ENCODE assay signal across 17 cellular contexts in the genomic region with DNA sequence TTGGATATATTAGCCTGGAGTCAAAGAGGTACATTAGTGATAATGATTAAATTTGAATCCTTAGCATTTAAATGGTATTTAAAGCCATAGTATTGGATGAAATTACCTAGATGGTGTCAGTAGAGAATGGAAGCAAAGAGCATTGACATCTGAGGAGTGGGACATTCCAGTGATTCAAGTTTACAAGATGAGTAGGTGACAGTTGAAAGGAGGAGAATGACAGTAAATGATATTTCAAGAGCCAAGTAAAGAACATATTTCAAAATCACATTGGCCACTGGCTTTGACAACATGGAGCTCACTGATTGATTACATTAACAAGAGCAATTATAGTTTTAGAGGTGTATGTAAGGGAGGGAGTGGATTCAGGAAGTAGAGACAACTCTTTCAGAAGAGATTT.
DNase-seq lines count a peak whose midpoint lies in the region; ATAC-seq lines count a peak whose summit lies in the region.
"Had no signal": no experiment of that assay in that cellular context is flagged by ENCODE, and none has a peak within 500 bp of the region (broad histone marks: within the 10 kb centered on the region; RNA-seq: fewer than 3 reads in every experiment).

No MANE protein-coding gene starts in this region.

- no peak overlapping the region for H2BK5ac ChIP-seq in trophoblast cell (ENCODE audit: low read depth, low read length, poor library complexity)

- no peak overlapping the region for H3K23ac ChIP-seq in trophoblast cell (ENCODE audit: low read length)

- no peak overlapping the region for H2BK12ac ChIP-seq in trophoblast cell (ENCODE audit: low read length)

- intact Hi-C loops in activated CD4-positive, alpha-beta T cell treated with anti-CD3 and anti-CD28 coated beads, Interleukin-2, amount 10 ng/mL, durations not matched to agents 24 days and 14 days (cut with micrococcal nuclease), result no loop called here
- intact Hi-C loops in activated T-helper 2 cell treated with anti-CD3 and anti-CD28 coated beads, Interferon-gamma antibody, Interleukin-2, Interleukin-4, amounts not matched to agents 10 μg/mL and 5 μg/mL and 100 μg/mL, durations not matched to agents 14 hours and 24 hours and 36 hours (cut with micrococcal nuclease), result no loop called here

- H3K18ac ChIP-seq in trophoblast cell (ENCODE audit: low read length), result no peak overlapping the region

- no peak overlapping the region for H3K4me3 ChIP-seq in trophoblast cell (ENCODE audit: low read depth, low read length)
- H3K4me3 ChIP-seq: GM23248 had no signal

- H4K91ac ChIP-seq in trophoblast cell (ENCODE audit: low read depth, low read length), result no peak overlapping the region

- H3K4ac ChIP-seq in trophoblast cell (ENCODE audit: low read depth, low read length), result no peak overlapping the region

- no peak for ATAC-seq in stimulated activated naive CD8-positive, alpha-beta T cell treated with anti-CD3 and anti-CD28 coated beads, Interleukin-15, amount 100 ng/mL, for 72 hours
- no peak for ATAC-seq in esophagus mucosa

- no peaks in the 10 kb centered on the region for H3K4me1 ChIP-seq in trophoblast cell (ENCODE audit: control insufficient read depth in 1 of 2, insufficient read depth in 2 of 2, low read length in 2 of 2)

- peak overlapping the region; percentile 9 for H3K27ac Mint-ChIP-seq in activated CD4-positive, alpha-beta T cell treated with anti-CD3 and anti-CD28 coated beads, Interleukin-2, amount 10 ng/mL, durations not matched to agents 24 days and 14 days
- H3K27ac Mint-ChIP-seq in stimulated activated naive CD8-positive, alpha-beta T cell treated with anti-CD3 and anti-CD28 coated beads, Interleukin-15, Interleukin-2, amounts not matched to agents 100 ng/mL and 50 ng/mL, for 24 hours, result peak overlapping the region; percentile 1
- peak overlapping the region in 1 of 2 donors; percentile 8 for H3K27ac Mint-ChIP-seq in stimulated activated naive CD8-positive, alpha-beta T cell treated with anti-CD3 and anti-CD28 coated beads, Interleukin-15, amount 100 ng/mL, for 72 hours
- peak overlapping the region; percentile 30 for H3K27ac Mint-ChIP-seq in activated T-helper 2 cell treated with anti-CD3 and anti-CD28 coated beads, Interferon-gamma antibody, Interleukin-2, Interleukin-4, amounts not matched to agents 10 μg/mL and 5 μg/mL and 100 μg/mL, durations not matched to agents 14 hours and 24 hours and 36 hours
- H3K27ac Mint-ChIP-seq: CD4-positive, alpha-beta memory T cell had no signal

- H3K27me3 Mint-ChIP-seq in activated CD4-positive, alpha-beta T cell treated with anti-CD3 and anti-CD28 coated beads, Interleukin-2, amount 10 ng/mL, durations not matched to agents 24 days and 14 days, result no peaks in the 10 kb centered on the region
- H3K27me3 Mint-ChIP-seq in stimulated activated naive CD8-positive, alpha-beta T cell treated with anti-CD3 and anti-CD28 coated beads, Interleukin-15, Interleukin-2, amounts not matched to agents 100 ng/mL and 50 ng/mL, for 24 hours, result no peaks in the 10 kb centered on the region
- H3K27me3 Mint-ChIP-seq in stimulated activated naive CD8-positive, alpha-beta T cell treated with anti-CD3 and anti-CD28 coated beads, Interleukin-15, amount 100 ng/mL, for 72 hours, result peaks cover 4% of the 10 kb centered on the region
- peaks cover under 1% of the 10 kb centered on the region for H3K27me3 Mint-ChIP-seq in activated T-helper 2 cell treated with anti-CD3 and anti-CD28 coated beads, Interferon-gamma antibody, Interleukin-2, Interleukin-4, amounts not matched to agents 10 μg/mL and 5 μg/mL and 100 μg/mL, durations not matched to agents 14 hours and 24 hours and 36 hours (ENCODE audit: low read depth)
- H3K27me3 Mint-ChIP-seq: CD4-positive, alpha-beta memory T cell had no signal

- no peaks in the 10 kb centered on the region for H3K27me3 ChIP-seq in trophoblast cell (ENCODE audit: insufficient read depth, low read length)

- no peak overlapping the region for H4K8ac ChIP-seq in trophoblast cell (ENCODE audit: low read depth, low read length)

- no peak overlapping the region for H3K9ac ChIP-seq in trophoblast cell (ENCODE audit: low read length)
- H3K9ac ChIP-seq: GM23248 had no signal

- no peaks in the 10 kb centered on the region for H3K36me3 ChIP-seq in trophoblast cell (ENCODE audit: control insufficient read depth in 1 of 2, insufficient read depth in 2 of 2, low read length in 2 of 2)

- H3K79me2 ChIP-seq in trophoblast cell (ENCODE audit: control insufficient read depth, insufficient read depth, low read length, poor library complexity), result no peaks in the 10 kb centered on the region

- no peak overlapping the region for H2AFZ ChIP-seq in trophoblast cell (ENCODE audit: insufficient read depth, low read length, poor library complexity)
- H2AFZ ChIP-seq: GM23248 had no signal

- H3K9me3 Mint-ChIP-seq in activated CD4-positive, alpha-beta T cell treated with anti-CD3 and anti-CD28 coated beads, Interleukin-2, amount 10 ng/mL, durations not matched to agents 24 days and 14 days, result peaks cover 1% of the 10 kb centered on the region
- no peaks in the 10 kb centered on the region for H3K9me3 Mint-ChIP-seq in stimulated activated naive CD8-positive, alpha-beta T cell treated with anti-CD3 and anti-CD28 coated beads, Interleukin-15, Interleukin-2, amounts not matched to agents 100 ng/mL and 50 ng/mL, for 24 hours
- H3K9me3 Mint-ChIP-seq in stimulated activated naive CD8-positive, alpha-beta T cell treated with anti-CD3 and anti-CD28 coated beads, Interleukin-15, amount 100 ng/mL, for 72 hours, result no peaks in the 10 kb centered on the region
- H3K9me3 Mint-ChIP-seq in activated T-helper 2 cell treated with anti-CD3 and anti-CD28 coated beads, Interferon-gamma antibody, Interleukin-2, Interleukin-4, amounts not matched to agents 10 μg/mL and 5 μg/mL and 100 μg/mL, durations not matched to agents 14 hours and 24 hours and 36 hours, result peaks cover 5% of the 10 kb centered on the region

- no peaks in the 10 kb centered on the region for H3K9me3 ChIP-seq in trophoblast cell (ENCODE audit: insufficient read depth, low read depth, low read length)

- H3K4me1 Mint-ChIP-seq in activated CD4-positive, alpha-beta T cell treated with anti-CD3 and anti-CD28 coated beads, Interleukin-2, amount 10 ng/mL, durations not matched to agents 24 days and 14 days, result peaks cover 8% of the 10 kb centered on the region
- H3K4me1 Mint-ChIP-seq in stimulated activated naive CD8-positive, alpha-beta T cell treated with anti-CD3 and anti-CD28 coated beads, Interleukin-15, Interleukin-2, amounts not matched to agents 100 ng/mL and 50 ng/mL, for 24 hours (ENCODE audit: low read depth), result peaks cover 26% of the 10 kb centered on the region
- peaks cover 23% of the 10 kb centered on the region for H3K4me1 Mint-ChIP-seq in stimulated activated naive CD8-positive, alpha-beta T cell treated with anti-CD3 and anti-CD28 coated beads, Interleukin-15, amount 100 ng/mL, for 72 hours
- H3K4me1 Mint-ChIP-seq in activated T-helper 2 cell treated with anti-CD3 and anti-CD28 coated beads, Interferon-gamma antibody, Interleukin-2, Interleukin-4, amounts not matched to agents 10 μg/mL and 5 μg/mL and 100 μg/mL, durations not matched to agents 14 hours and 24 hours and 36 hours (ENCODE audit: low read depth), result peaks cover 17% of the 10 kb centered on the region
- H3K4me1 Mint-ChIP-seq: CD4-positive, alpha-beta memory T cell had no signal

- no peak overlapping the region for H3K4me2 ChIP-seq in trophoblast cell (ENCODE audit: low read length)

- H3K27ac ChIP-seq in trophoblast cell (ENCODE audit: low read depth, low read length), result no peak overlapping the region
- H3K27ac ChIP-seq: GM23248 had no signal

- DNase-seq in activated CD4-positive, alpha-beta T cell treated with anti-CD3 and anti-CD28 coated beads, Interleukin-2, amount 10 ng/mL, durations not matched to agents 24 days and 14 days, result no peak
- no peak for DNase-seq in activated CD4-positive, alpha-beta T cell treated with anti-CD3 and anti-CD28 coated beads for 1 hour
- no peak for DNase-seq in stimulated activated naive CD8-positive, alpha-beta T cell treated with anti-CD3 and anti-CD28 coated beads, Interleukin-15, amount 100 ng/mL, for 72 hours
- DNase-seq in activated T-helper 2 cell treated with anti-CD3 and anti-CD28 coated beads, Interferon-gamma antibody, Interleukin-2, Interleukin-4, amounts not matched to agents 10 μg/mL and 5 μg/mL and 100 μg/mL, durations not matched to agents 14 hours and 24 hours and 36 hours (ENCODE audit: low spot score), result no peak
- no peak for DNase-seq in trophoblast cell
- DNase-seq: C1 segment of cervical spinal cord; Calu3; CD4-positive, alpha-beta memory T cell; COR-L47; DMS53; DMS79 treated with DMSO at 0.1 percent for 48 hours; GF-D8; GM23248; H7; HCEC 1CT had no signal

- no peak overlapping the region for H4K12ac ChIP-seq in trophoblast cell (ENCODE audit: low read depth, low read length)

- no peaks in the 10 kb centered on the region for H3K36me3 Mint-ChIP-seq in activated CD4-positive, alpha-beta T cell treated with anti-CD3 and anti-CD28 coated beads, Interleukin-2, amount 10 ng/mL, durations not matched to agents 24 days and 14 days (ENCODE audit: low read depth)
- no peaks in the 10 kb centered on the region for H3K36me3 Mint-ChIP-seq in stimulated activated naive CD8-positive, alpha-beta T cell treated with anti-CD3 and anti-CD28 coated beads, Interleukin-15, Interleukin-2, amounts not matched to agents 100 ng/mL and 50 ng/mL, for 24 hours (ENCODE audit: low read depth)
- H3K36me3 Mint-ChIP-seq in activated T-helper 2 cell treated with anti-CD3 and anti-CD28 coated beads, Interferon-gamma antibody, Interleukin-2, Interleukin-4, amounts not matched to agents 10 μg/mL and 5 μg/mL and 100 μg/mL, durations not matched to agents 14 hours and 24 hours and 36 hours (ENCODE audit: low read depth), result peaks cover 3% of the 10 kb centered on the region
- H3K36me3 Mint-ChIP-seq: CD4-positive, alpha-beta memory T cell had no signal

- no peak overlapping the region for H2AK5ac ChIP-seq in trophoblast cell (ENCODE audit: low read length)

- H3K14ac ChIP-seq in trophoblast cell (ENCODE audit: low read length), result no peak overlapping the region

- no peaks in the 10 kb centered on the region for H3K79me1 ChIP-seq in trophoblast cell (ENCODE audit: low read length)

- no peak overlapping the region for H3K4me3 Mint-ChIP-seq in activated CD4-positive, alpha-beta T cell treated with anti-CD3 and anti-CD28 coated beads, Interleukin-2, amount 10 ng/mL, durations not matched to agents 24 days and 14 days
- H3K4me3 Mint-ChIP-seq in stimulated activated naive CD8-positive, alpha-beta T cell treated with anti-CD3 and anti-CD28 coated beads, Interleukin-15, Interleukin-2, amounts not matched to agents 100 ng/mL and 50 ng/mL, for 24 hours, result no peak overlapping the region
- H3K4me3 Mint-ChIP-seq in stimulated activated naive CD8-positive, alpha-beta T cell treated with anti-CD3 and anti-CD28 coated beads, Interleukin-15, amount 100 ng/mL, for 72 hours, result no peak overlapping the region
- H3K4me3 Mint-ChIP-seq in activated T-helper 2 cell treated with anti-CD3 and anti-CD28 coated beads, Interferon-gamma antibody, Interleukin-2, Interleukin-4, amounts not matched to agents 10 μg/mL and 5 μg/mL and 100 μg/mL, durations not matched to agents 14 hours and 24 hours and 36 hours (ENCODE audit: low read depth), result no peak overlapping the region
- H3K4me3 Mint-ChIP-seq: CD4-positive, alpha-beta memory T cell had no signal

- no peak overlapping the region for H2BK120ac ChIP-seq in trophoblast cell (ENCODE audit: insufficient read depth, low read length, poor library complexity)
